Comparison of ENCODE assay signal across 21 cellular contexts in genomic region chr5:172319708-172320441, GRCh38. TPM values are rescaled to one million over a fixed set of nuclear protein-coding genes. Genes with fewer than 3 reads are reported as not detected.
DNase-seq lines count a peak whose midpoint lies in the region; ATAC-seq, FAIRE-seq and TF ChIP-seq lines count a peak whose summit lies in the region.
"Had no signal": no experiment of that assay in that cellular context is flagged by ENCODE, and none has a peak within 500 bp of the region (broad histone marks: within the 10 kb centered on the region; RNA-seq: fewer than 3 reads in every experiment).

No MANE protein-coding gene starts in this region.

- no peak for TF ChIP-seq CTCF in RWPE2 (IDR thresholded peaks at IDR 0.05; ENCODE audit: poor library complexity, severe bottlenecking)
- no peak for TF ChIP-seq CTCF in left ventricle myocardium inferior (IDR thresholded peaks at IDR 0.05; ENCODE audit: borderline replicate concordance)
- TF ChIP-seq CTCF in pancreas (IDR thresholded peaks at IDR 0.05), result no peak

- no peaks in the 10 kb centered on the region for H3K9me3 ChIP-seq in RWPE2 (ENCODE audit: severe bottlenecking)
- H3K9me3 ChIP-seq in left ventricle myocardium inferior (replicated peaks), result no peaks in the 10 kb centered on the region
- H3K9me3 ChIP-seq in pancreas, result no peaks in the 10 kb centered on the region
- H3K9me3 ChIP-seq: right lobe of liver, testis had no signal

- no peak for ATAC-seq in RWPE2 (ENCODE audit: low read depth)
- ATAC-seq in HG03135 (IDR thresholded peaks at IDR 0.05; ENCODE audit: unreplicated experiment), result no peak
- ATAC-seq in pancreas, result no peak
- ATAC-seq: activated CD8-positive, alpha-beta T cell treated with anti-CD3 and anti-CD28 coated beads for 36 hours; esophagus mucosa; right lobe of liver had no signal

- H3K4me1 ChIP-seq in RWPE2 (ENCODE audit: insufficient read depth, poor library complexity, severe bottlenecking) (peaks cover 24% of the 10 kb centered on the region), left ventricle myocardium inferior (no peaks in the 10 kb centered on the region), pancreas (peaks cover 4 to 6% (median 5%) of the 10 kb centered on the region in 3 donors)
- H3K4me1 ChIP-seq: right lobe of liver, testis had no signal

- WGBS in pancreas, 2 donors, result 93 to 94% methylated on average over 4 of the region's 4 CpGs

- H3K27ac ChIP-seq in RWPE2 (ENCODE audit: poor library complexity, severe bottlenecking) (no peak overlapping the region), left ventricle myocardium inferior (replicated peaks) (peak overlapping the region; percentile 29), pancreas (no peak overlapping the region)
- H3K27ac ChIP-seq: right lobe of liver had no signal

- H3K27me3 ChIP-seq in RWPE2 (ENCODE audit: insufficient read depth, poor library complexity, severe bottlenecking), result no peaks in the 10 kb centered on the region
- no peaks in the 10 kb centered on the region for H3K27me3 ChIP-seq in left ventricle myocardium inferior (ENCODE audit: low read depth)
- no peaks in the 10 kb centered on the region for H3K27me3 ChIP-seq in pancreas
- H3K27me3 ChIP-seq: right lobe of liver, testis had no signal

- DNase-seq in GM12892 (ENCODE audit: insufficient read length), result no peak
- DNase-seq in RWPE2 (ENCODE audit: low spot score), result peak; percentile 4
- no peak for DNase-seq in left ventricle myocardium inferior
- DNase-seq in stromal cell of bone marrow (ENCODE audit: low read depth), result peak; percentile 67
- DNase-seq in activated gamma-delta T cell (lab: John Stamatoyannopoulos, UW), result no peak
- no peak for DNase-seq in NCI-H2196 (lab: John Stamatoyannopoulos, UW; ENCODE audit: unreplicated experiment)
- no peak for DNase-seq in pancreas
- DNase-seq: activated CD8-positive, alpha-beta T cell treated with anti-CD3 and anti-CD28 coated beads for 36 hours; activated naive CD8-positive, alpha-beta T cell treated with anti-CD3 and anti-CD28 coated beads for 36 hours; activated T-cell treated with anti-CD3 and anti-CD28 coated beads, Interleukin-2, amount 50 U/mL, for 48 hours; kidney; NCI-H1694; NCI-H226; NK-92 treated with Interleukin-12 subunit alpha and Interleukin-12 subunit beta, amount 100 ng/mL, for 24 hours; SHP77 treated with DMSO at 0.1 percent for 48 hours; stimulated activated CD4-positive, alpha-beta T cell treated with anti-CD3 and anti-CD28 coated beads, Interleukin-2, amount 100 ng/mL, for 24 hours; testis had no signal

- intact Hi-C loops in left ventricle myocardium inferior (cut with micrococcal nuclease), result no loop called here
- intact Hi-C loops in pancreas (cut with DNase I), result no loop called here

- no peak overlapping the region for H3K4me3 ChIP-seq in RWPE2 (ENCODE audit: severe bottlenecking)
- no peak overlapping the region for H3K4me3 ChIP-seq in left ventricle myocardium inferior
- H3K4me3 ChIP-seq in pancreas, result no peak overlapping the region
- H3K4me3 ChIP-seq: right lobe of liver, testis had no signal

- H3K36me3 ChIP-seq in RWPE2 (ENCODE audit: low read depth) (no peaks in the 10 kb centered on the region), left ventricle myocardium inferior (no peaks in the 10 kb centered on the region), pancreas (no peaks in the 10 kb centered on the region)
- H3K36me3 ChIP-seq: right lobe of liver had no signal

- peak; percentile 51 for FAIRE-seq in GM12892 (lab: Jason Lieb, UNC)
- FAIRE-seq in pancreas (lab: Jason Lieb, UNC), result no peak
- FAIRE-seq: HTR-8/SVneo, kidney had no signal

- no peak for TF ChIP-seq POLR2A in GM12892 (IDR thresholded peaks at IDR 0.05; ENCODE audit: low read depth, low read length)

RNA-seq across cellular contexts. Expression of gene UBTD2, which starts 36.3 kb away (rescaled TPM):
- 17.7 TPM for polyA plus RNA-seq in GM12892 (2012; ENCODE audit: missing spikeins)
- total RNA-seq in left ventricle myocardium inferior (7.6 TPM), pancreas (10 to 100 TPM in 2 of 6 donors, 1 to 10 TPM in 4; 4.5 to 12.9 (median 6.9) TPM)
- polyA plus RNA-seq in pancreas, result 1 to 10 TPM; 5.9 to 7.8 TPM

Comparison
In these comparisons a context has a peak if more than half of its experiments do, and no peak if none do; other contexts are left out.
1. DNase-seq: peak in RWPE2 (single experiment) and stromal cell of bone marrow (single experiment); none in GM12892 (single experiment), left ventricle myocardium inferior (single experiment), activated gamma-delta T cell (single experiment), NCI-H2196 (single experiment) and pancreas (0 of 6).